8 cellular contexts compared by ENCODE assay signal in the genomic region with DNA sequence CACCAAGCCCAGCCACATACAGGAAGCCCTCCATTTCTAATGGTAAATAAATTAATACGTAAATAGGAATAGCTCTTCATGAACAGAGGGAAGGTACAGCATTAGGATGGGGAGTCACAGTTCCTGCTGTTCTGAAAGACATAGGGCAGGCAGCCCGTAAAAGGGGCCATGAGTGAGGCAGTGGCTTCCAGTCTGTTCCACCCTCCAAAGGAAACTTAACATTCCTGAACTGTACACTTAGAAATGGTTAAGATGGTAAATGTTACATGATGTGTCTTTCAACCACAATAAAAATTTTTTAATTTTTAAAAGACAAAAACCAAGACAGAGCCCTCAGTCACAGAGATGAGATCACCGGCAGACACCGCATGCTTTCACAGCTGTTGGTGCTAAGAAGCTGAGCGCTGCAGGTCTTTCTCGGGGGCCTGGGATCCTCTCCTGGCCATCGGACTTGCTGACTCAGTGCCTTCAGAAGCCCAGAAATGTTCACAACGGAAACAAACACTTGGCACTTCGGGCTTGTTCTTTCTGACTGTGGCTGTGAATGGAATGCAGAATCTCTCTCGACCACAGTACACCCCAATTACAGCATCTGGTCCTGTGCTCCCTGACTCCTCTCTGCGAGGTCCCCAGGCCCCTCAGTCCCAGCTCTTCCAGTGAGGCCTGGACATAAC. TPM values are rescaled to one million over a fixed set of nuclear protein-coding genes. Genes with fewer than 3 reads are reported as not detected.
DNase-seq lines count a peak whose midpoint lies in the region; ATAC-seq, FAIRE-seq and TF ChIP-seq lines count a peak whose summit lies in the region.

No MANE protein-coding gene starts in this region.

- 55% methylated on average over 11 of the region's 11 CpGs for WGBS in K562 (ENCODE audit: insufficient coverage, low coverage, missing lambda C conversion rate)

- no peak for TF ChIP-seq RAD21 in K562 (CRISPR knock-in tag; conservative IDR thresholded peaks at IDR 0.05 in 1 of 2, IDR thresholded peaks at IDR 0.05 in 1 of 2)

- H3K27ac ChIP-seq in K562 (ENCODE audit: extremely low read depth, low read depth, low read length): peak overlapping the region; percentile 50
- H3K27ac ChIP-seq in layer of hippocampus (ENCODE audit: low read depth, low read length): peak overlapping the region; percentile 74

- CTCF ChIA-PET in K562 (lab: Yijun Ruan, JAX; ENCODE audit: low intra/inter-chr PET ratio): no interaction called here

- no peaks in the 10 kb centered on the region for H3K9me3 Mint-ChIP-seq in HFFc6
- H3K9me3 Mint-ChIP-seq in stimulated activated effector memory CD8-positive, alpha-beta T cell treated with anti-CD3 and anti-CD28 coated beads, Interleukin-12 subunit alpha, Interleukin-12 subunit beta, amount 100 ng/mL, for 72 hours: no peaks in the 10 kb centered on the region

- peak overlapping the region; percentile 53; the same call in 1 of the 2 replicates for H3K4me2 ChIP-seq in K562 (ENCODE audit: insufficient read depth, low read length)

- peaks cover 5 to 22% of the 10 kb centered on the region in 2 experiments; a peak in 4 of 5 replicates for H3K4me1 ChIP-seq in K562 (replicated peaks in 1 of 2; ENCODE audit: control insufficient read depth in 2 of 2, insufficient read depth in 2 of 2, low read length in 2 of 2)

- no peak for TF ChIP-seq EP300 in K562 (IDR thresholded peaks at IDR 0.05; ENCODE audit: low read length)

- no peaks in the 10 kb centered on the region for H3K9me1 ChIP-seq in K562 (ENCODE audit: control insufficient read depth, insufficient read depth, low read length)

- no peaks in the 10 kb centered on the region for H3K79me2 ChIP-seq in K562 (ENCODE audit: control insufficient read depth, insufficient read depth, low read length)

- no peak for TF ChIP-seq CTCF in HFFc6 (IDR thresholded peaks at IDR 0.05)
- TF ChIP-seq CTCF in K562 (IDR thresholded peaks at IDR 0.05 in 2 of 3, conservative IDR thresholded peaks at IDR 0.05 in 1 of 3; ENCODE audit: insufficient read depth in 2 of 3, low read depth in 1 of 3, low read length in 3 of 3): no peak

- peaks cover 59% of the 10 kb centered on the region; the same call in 2 of the 3 replicates for H3K36me3 ChIP-seq in K562 (ENCODE audit: control insufficient read depth, insufficient read depth, low read length)

- no TSS peak for BruUV-seq in K562 (replicated peaks; lab: Mats Ljungman, UMichigan)

- no peak for FAIRE-seq in K562 (lab: Jason Lieb, UNC)

- no peak overlapping the region for H2AFZ ChIP-seq in K562 (ENCODE audit: low read depth, low read length)

- intact Hi-C loops in K562 (cut with micrococcal nuclease): no loop called here

- no peak overlapping the region for H3K4me3 ChIP-seq in K562

- DNase-seq in HFFc6 (peak; percentile 96), K562 (ENCODE audit: extremely low read depth in 1 of 4, low spot score in 3 of 4) (peak in 2 of 4 experiments; percentile 20 to 24), NCI-H1092 treated with DMSO at 0.1 percent for 48 hours (lab: John Stamatoyannopoulos, UW) (no peak)
- DNase-seq in stimulated activated effector memory CD8-positive, alpha-beta T cell treated with anti-CD3 and anti-CD28 coated beads, Interleukin-12 subunit alpha, Interleukin-12 subunit beta, amount 100 ng/mL, for 72 hours (ENCODE audit: low spot score in 2 of 2): no peak
- no peak for DNase-seq in activated effector memory CD4-positive, alpha-beta T cell treated with anti-CD3 and anti-CD28 coated beads, Interleukin-2, amount 50 U/mL, for 16 hours

- no peaks in the 10 kb centered on the region for H3K27me3 Mint-ChIP-seq in HFFc6 (ENCODE audit: insufficient read depth)

- H3K4me1 Mint-ChIP-seq in HFFc6 (ENCODE audit: low read depth): peaks cover 27% of the 10 kb centered on the region
- peaks cover 18% of the 10 kb centered on the region for H3K4me1 Mint-ChIP-seq in stimulated activated effector memory CD8-positive, alpha-beta T cell treated with anti-CD3 and anti-CD28 coated beads, Interleukin-12 subunit alpha, Interleukin-12 subunit beta, amount 100 ng/mL, for 72 hours

- TF ChIP-seq POLR2A in K562 (conservative IDR thresholded peaks at IDR 0.05): no peak

- peak; percentile 29 for ATAC-seq in K562
- peak; percentile 31 for ATAC-seq in stimulated activated effector memory CD8-positive, alpha-beta T cell treated with anti-CD3 and anti-CD28 coated beads, Interleukin-12 subunit alpha, Interleukin-12 subunit beta, amount 100 ng/mL, for 72 hours
- no peak for ATAC-seq in GM21619 (IDR thresholded peaks at IDR 0.05; ENCODE audit: unreplicated experiment)
- no peak for ATAC-seq in HG02623 (IDR thresholded peaks at IDR 0.05; ENCODE audit: unreplicated experiment)

- POLR2A ChIA-PET in K562 (lab: Yijun Ruan, JAX): interaction anchor here (0.6 to 1.0 kb wide), 3 partner anchors 177 to 287 kb away, joined by 3 to 7 read pairs (median 3); no protein-coding TSS in a partner anchor

- H3K9ac ChIP-seq in K562 (ENCODE audit: insufficient read depth in 1 of 2, low read depth in 2 of 2, low read length in 2 of 2): peak overlapping the region in 1 of 2 experiments; percentile 24; a peak in 1 of 4 replicates

- H3K9me3 ChIP-seq in K562 (replicated peaks; ENCODE audit: control insufficient read depth, insufficient read depth, low read depth, low read length): no peaks in the 10 kb centered on the region

- peak overlapping the region; percentile 89 for H3K27ac Mint-ChIP-seq in HFFc6
- peak overlapping the region; percentile 87 for H3K27ac Mint-ChIP-seq in stimulated activated effector memory CD8-positive, alpha-beta T cell treated with anti-CD3 and anti-CD28 coated beads, Interleukin-12 subunit alpha, Interleukin-12 subunit beta, amount 100 ng/mL, for 72 hours

- H4K20me1 ChIP-seq in K562 (replicated peaks; ENCODE audit: control insufficient read depth, insufficient read depth, low read length): no peaks in the 10 kb centered on the region

- peak overlapping the region; percentile 53 for H3K4me3 Mint-ChIP-seq in HFFc6
- no peak overlapping the region for H3K4me3 Mint-ChIP-seq in stimulated activated effector memory CD8-positive, alpha-beta T cell treated with anti-CD3 and anti-CD28 coated beads, Interleukin-12 subunit alpha, Interleukin-12 subunit beta, amount 100 ng/mL, for 72 hours

- no peaks in the 10 kb centered on the region for H3K27me3 ChIP-seq in K562 (ENCODE audit: control insufficient read depth in 2 of 2, insufficient read depth in 2 of 2, low read length in 2 of 2)
- H3K27me3 ChIP-seq in layer of hippocampus (ENCODE audit: control insufficient read depth, insufficient read depth, low read length): no peaks in the 10 kb centered on the region

- H3K36me3 Mint-ChIP-seq in HFFc6 (ENCODE audit: low read depth): peaks cover 25% of the 10 kb centered on the region
- peaks cover 85% of the 10 kb centered on the region for H3K36me3 Mint-ChIP-seq in stimulated activated effector memory CD8-positive, alpha-beta T cell treated with anti-CD3 and anti-CD28 coated beads, Interleukin-12 subunit alpha, Interleukin-12 subunit beta, amount 100 ng/mL, for 72 hours

- in situ Hi-C loops in K562 (cut with MboI): no loop called here

TF ChIP-seq in K562, 482 proteins besides CTCF, POLR2A, EP300 and RAD21:
- TF ChIP-seq MAFG (tag; conservative IDR thresholded peaks at IDR 0.05) (peak; percentile 41), RBBP5 (IDR thresholded peaks at IDR 0.05; ENCODE audit: borderline replicate concordance, insufficient read depth, low read length, poor library complexity, severe bottlenecking) (peak; percentile 28), SMAD4 (CRISPR knock-in tag; conservative IDR thresholded peaks at IDR 0.05) (no peak), C11orf30 (IDR thresholded peaks at IDR 0.05; ENCODE audit: low read depth) (peak; percentile 30; the same call in 1 of the 2 replicates), FOXP1 (CRISPR knock-in tag; IDR thresholded peaks at IDR 0.05) (no peak), ZNF316 (IDR thresholded peaks at IDR 0.05) (peak; percentile 62)
- TF ChIP-seq, protein P1, sequence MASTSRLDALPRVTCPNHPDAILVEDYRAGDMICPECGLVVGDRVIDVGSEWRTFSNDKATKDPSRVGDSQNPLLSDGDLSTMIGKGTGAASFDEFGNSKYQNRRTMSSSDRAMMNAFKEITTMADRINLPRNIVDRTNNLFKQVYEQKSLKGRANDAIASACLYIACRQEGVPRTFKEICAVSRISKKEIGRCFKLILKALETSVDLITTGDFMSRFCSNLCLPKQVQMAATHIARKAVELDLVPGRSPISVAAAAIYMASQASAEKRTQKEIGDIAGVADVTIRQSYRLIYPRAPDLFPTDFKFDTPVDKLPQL (IDR thresholded peaks at IDR 0.05; ENCODE audit: extremely low read depth, insufficient read length): no peak

RNA-seq across cellular contexts. Expression of a gene that starts 36.4 kb away (rescaled TPM):
- total RNA-seq in HFFc6 (2021; fragmentation: NEBNext Ultra II Directional; extraction: Animal tissue kit (Norgen Biotek cat#: 25700)): 10 to 100 TPM; 27.3 to 29.6 (median 28.4) TPM
- total RNA-seq in K562 (2011; cell fraction: chromatin; rRNA removed; ENCODE audit: low replicate concordance): 81.9 and 116 TPM in 2 replicates
- total RNA-seq in K562 (2011; cell fraction: nucleolus; rRNA removed): 54.3 and 56.0 TPM in 2 replicates
- 55.7 and 62.1 TPM in 2 replicates for total RNA-seq in K562 (2011; cell fraction: nucleoplasm; rRNA removed)
- 11.0 and 13.5 TPM in 2 replicates for total RNA-seq in K562 (2014; rRNA removed)
- 12.2 and 12.3 TPM in 2 replicates for total RNA-seq in K562 (2014; rRNA removed; fragmentation: Illumina TruSeq; extraction: Trizol)
- total RNA-seq in K562 (2015; rRNA removed; fragmentation: Illumina TruSeq; extraction: Trizol): 14.7 and 15.9 TPM in 2 replicates
- 37.1 and 38.1 TPM in 2 replicates for total RNA-seq in K562 (2021)
- polyA plus RNA-seq in K562 (2011; rRNA removed): 7.4 and 16.2 TPM in 2 replicates
- polyA plus RNA-seq in K562 (2011; cell fraction: cytosol; rRNA removed): 9.5 and 11.2 TPM in 2 replicates
- 18.8 and 20.5 TPM in 2 replicates for polyA plus RNA-seq in K562 (2011; cell fraction: nucleus; rRNA removed)
- polyA plus RNA-seq in K562 (2012): 31.3 and 33.6 TPM in 2 replicates
- polyA plus RNA-seq in K562 (2014; fragmentation: Illumina TruSeq; extraction: Trizol): 25.1 and 28.4 TPM in 2 replicates
- polyA plus RNA-seq in K562 (2014; fragmentation: Nextera tagmentation; extraction: Ambion mirVana): 1 to 10 TPM; 4.7 TPM
- polyA plus RNA-seq in K562 (2014; rRNA removed): 15.6 and 18.7 TPM in 2 replicates
- 15.2 and 18.3 TPM in 2 replicates for polyA minus RNA-seq in K562 (2011; rRNA and poly(A)+ RNA removed)
- 13.2 and 27.3 TPM in 2 replicates for polyA minus RNA-seq in K562 (2011; cell fraction: cytosol; rRNA and poly(A)+ RNA removed)
- 17.1 and 27.9 TPM in 2 replicates for polyA minus RNA-seq in K562 (2011; cell fraction: nucleus; rRNA and poly(A)+ RNA removed)

Comparison
In these comparisons a context has a peak if more than half of its experiments do, and no peak if none do; other contexts are left out.
1. ATAC-seq: peak in K562 (single experiment) and stimulated activated effector memory CD8-positive, alpha-beta T cell treated with anti-CD3 and anti-CD28 coated beads, Interleukin-12 subunit alpha, Interleukin-12 subunit beta, amount 100 ng/mL, for 72 hours (single experiment); none in GM21619 (single experiment) and HG02623 (single experiment).